In genomic region chr20:63795178-63795830, GRCh38 we compare ENCODE assay signal across 14 cellular contexts. TPM values are rescaled to one million over a fixed set of nuclear protein-coding genes. Genes with fewer than 3 reads are reported as not detected.
DNase-seq lines count a peak whose midpoint lies in the region; ATAC-seq and TF ChIP-seq lines count a peak whose summit lies in the region.
"Had no signal": no experiment of that assay in that cellular context is flagged by ENCODE, and none has a peak within 500 bp of the region (broad histone marks: within the 10 kb centered on the region; RNA-seq: fewer than 3 reads in every experiment).

No MANE protein-coding gene starts in this region.

- no peaks in the 10 kb centered on the region for H3K4me1 ChIP-seq in H9 (ENCODE audit: insufficient read depth, low read length)
- no peaks in the 10 kb centered on the region for H3K4me1 ChIP-seq in SJCRH30

- peak overlapping the region; percentile 45 for H4K91ac ChIP-seq in H9 (ENCODE audit: insufficient read length, low read depth, low read length)

- H3K9me3 ChIP-seq in H9 (ENCODE audit: control insufficient read depth, low read depth, low read length) (no peaks in the 10 kb centered on the region), SJCRH30 (replicated peaks) (peaks cover 4% of the 10 kb centered on the region; the same call in 1 of the 2 replicates)
- H3K9me3 ChIP-seq: MG63 had no signal

- H3K27ac ChIP-seq in H9 (ENCODE audit: insufficient read length, low read depth, low read length): no peak overlapping the region
- no peak overlapping the region for H3K27ac ChIP-seq in SJCRH30

- no peaks in the 10 kb centered on the region for H3K36me3 Mint-ChIP-seq in activated naive CD8-positive, alpha-beta T cell treated with anti-CD3 and anti-CD28 coated beads, Interleukin-2, amount 10 ng/mL, durations not matched to agents 7 days and 5 days
- H3K36me3 Mint-ChIP-seq in activated naive CD8-positive, alpha-beta T cell treated with anti-CD3 and anti-CD28 coated beads for 36 hours: no peaks in the 10 kb centered on the region
- peaks cover 0 to 11% (median 10%) of the 10 kb centered on the region in 3 experiments; a peak in 4 of 7 replicates for H3K36me3 Mint-ChIP-seq in H9 (ENCODE audit: insufficient read depth in 1 of 3, low read depth in 3 of 3)
- no peaks in the 10 kb centered on the region for H3K36me3 Mint-ChIP-seq in naive thymus-derived CD8-positive, alpha-beta T cell

- peaks cover 6% of the 10 kb centered on the region for H3K4me1 Mint-ChIP-seq in activated naive CD8-positive, alpha-beta T cell treated with anti-CD3 and anti-CD28 coated beads, Interleukin-2, amount 10 ng/mL, durations not matched to agents 7 days and 5 days
- no peaks in the 10 kb centered on the region for H3K4me1 Mint-ChIP-seq in activated naive CD8-positive, alpha-beta T cell treated with anti-CD3 and anti-CD28 coated beads for 36 hours
- peaks cover 7 to 10% of the 10 kb centered on the region in 2 experiments; a peak in 3 of 4 replicates for H3K4me1 Mint-ChIP-seq in H9
- H3K4me1 Mint-ChIP-seq in naive thymus-derived CD8-positive, alpha-beta T cell: peaks cover 0 to 8% (median 3%) of the 10 kb centered on the region in 4 donors

- H3K56ac ChIP-seq in H9 (ENCODE audit: insufficient read length, low read depth, low read length): no peak overlapping the region

- H2BK120ac ChIP-seq in H9 (ENCODE audit: low read depth, low read length, poor library complexity, severe bottlenecking): no peak overlapping the region

- no peaks in the 10 kb centered on the region for H4K20me1 ChIP-seq in H9 (ENCODE audit: control insufficient read depth, insufficient read depth, insufficient read length)

- H3K79me1 ChIP-seq in H9 (ENCODE audit: insufficient read depth, low read depth, low read length, poor library complexity, severe bottlenecking): peaks cover 5% of the 10 kb centered on the region

- H3K23me2 ChIP-seq in H9 (ENCODE audit: insufficient read length, low read depth, low read length, poor library complexity, severe bottlenecking): no peaks in the 10 kb centered on the region

- H2AK5ac ChIP-seq in H9 (ENCODE audit: insufficient read length, low read length): no peak overlapping the region

- no peak overlapping the region for H2BK15ac ChIP-seq in H9 (ENCODE audit: low read depth, low read length)

- ATAC-seq in activated naive CD8-positive, alpha-beta T cell treated with anti-CD3 and anti-CD28 coated beads, Interleukin-2, amount 10 ng/mL, durations not matched to agents 7 days and 5 days (ENCODE audit: low read depth): peak; percentile 49
- ATAC-seq in naive thymus-derived CD8-positive, alpha-beta T cell: peak; percentile 44 to 62

- H3K27me3 ChIP-seq in H9 (ENCODE audit: insufficient read depth, low read length) (no peaks in the 10 kb centered on the region), SJCRH30 (0 out of 2 replicates have a peak, but pooled peaks cover 5% of the 10 kb centered on the region)
- H3K27me3 ChIP-seq: MG63 had no signal

- H3K9ac ChIP-seq in H9 (ENCODE audit: extremely low read depth, insufficient read length, low read length): no peak overlapping the region

- no CpG with 5 or more reads among the region's 30 CpGs for WGBS in H9 (ENCODE audit: extremely low coverage, insufficient read length, low lambda C conversion rate)

- H2BK12ac ChIP-seq in H9 (ENCODE audit: insufficient read length, low read depth, low read length): no peak overlapping the region

- H3K27ac Mint-ChIP-seq in activated naive CD8-positive, alpha-beta T cell treated with anti-CD3 and anti-CD28 coated beads, Interleukin-2, amount 10 ng/mL, durations not matched to agents 7 days and 5 days: no peak overlapping the region
- H3K27ac Mint-ChIP-seq in activated naive CD8-positive, alpha-beta T cell treated with anti-CD3 and anti-CD28 coated beads for 36 hours: no peak overlapping the region
- H3K27ac Mint-ChIP-seq in H9: peak overlapping the region in 1 of 3 experiments; percentile 6; a peak in 1 of 7 replicates
- H3K27ac Mint-ChIP-seq in naive thymus-derived CD8-positive, alpha-beta T cell: no peak overlapping the region
- H3K27ac Mint-ChIP-seq: GM23338 had no signal

- no peaks in the 10 kb centered on the region for H3K79me2 ChIP-seq in H9 (ENCODE audit: insufficient read depth, low read length)

- H3K18ac ChIP-seq in H9 (ENCODE audit: insufficient read length, low read depth, low read length): no peak overlapping the region

- peaks cover 24% of the 10 kb centered on the region for H3K27me3 Mint-ChIP-seq in activated naive CD8-positive, alpha-beta T cell treated with anti-CD3 and anti-CD28 coated beads, Interleukin-2, amount 10 ng/mL, durations not matched to agents 7 days and 5 days
- peaks cover 20% of the 10 kb centered on the region for H3K27me3 Mint-ChIP-seq in activated naive CD8-positive, alpha-beta T cell treated with anti-CD3 and anti-CD28 coated beads for 36 hours
- peaks cover 2% of the 10 kb centered on the region; the same call in 1 of the 2 replicates for H3K27me3 Mint-ChIP-seq in H9 (ENCODE audit: low read depth)
- H3K27me3 Mint-ChIP-seq in naive thymus-derived CD8-positive, alpha-beta T cell: peaks cover 0 to 15% (median 0%) of the 10 kb centered on the region in 5 donors

- H3K4ac ChIP-seq in H9 (ENCODE audit: low read depth, low read length): no peak overlapping the region

- H3K23ac ChIP-seq in H9 (ENCODE audit: insufficient read length, low read depth, low read length): no peak overlapping the region

- H3K36me3 ChIP-seq in SJCRH30: no peaks in the 10 kb centered on the region
- H3K36me3 ChIP-seq: MG63 had no signal

- H4K8ac ChIP-seq in H9 (replicated peaks; ENCODE audit: insufficient read length, low read depth, low read length): no peak overlapping the region

- no peak overlapping the region for H2BK20ac ChIP-seq in H9 (ENCODE audit: low read depth, low read length, poor library complexity, severe bottlenecking)

- POLR2A ChIA-PET in activated naive CD8-positive, alpha-beta T cell treated with anti-CD3 and anti-CD28 coated beads, Interleukin-2, amount 10 ng/mL, durations not matched to agents 7 days and 5 days (lab: Charles Lee): no interaction called here
- POLR2A ChIA-PET in naive thymus-derived CD8-positive, alpha-beta T cell (lab: Charles Lee): interaction anchor here (1.1 to 1.6 kb wide), 2 partner anchors 59 to 70 kb away, joined by 3 to 4 read pairs; partner anchors contain the start of genes LIME1 and TPD52L2

- H3K4me2 ChIP-seq in H9 (ENCODE audit: insufficient read depth, insufficient read length, low read length): no peak overlapping the region
- H3K4me2 ChIP-seq: GM23338 had no signal

- H3T11ph ChIP-seq in H9 (ENCODE audit: low read length): no peak overlapping the region

- no peak overlapping the region for H3K4me3 ChIP-seq in SJCRH30
- H3K4me3 ChIP-seq: GM12878, GM23338, MG63 had no signal

- no peak overlapping the region for H3K4me3 Mint-ChIP-seq in activated naive CD8-positive, alpha-beta T cell treated with anti-CD3 and anti-CD28 coated beads, Interleukin-2, amount 10 ng/mL, durations not matched to agents 7 days and 5 days
- H3K4me3 Mint-ChIP-seq in activated naive CD8-positive, alpha-beta T cell treated with anti-CD3 and anti-CD28 coated beads for 36 hours: no peak overlapping the region
- no peak overlapping the region for H3K4me3 Mint-ChIP-seq in H9
- no peak overlapping the region for H3K4me3 Mint-ChIP-seq in naive thymus-derived CD8-positive, alpha-beta T cell
- H3K4me3 Mint-ChIP-seq: GM23338 had no signal

- DNase-seq in activated naive CD8-positive, alpha-beta T cell treated with anti-CD3 and anti-CD28 coated beads, Interleukin-2, amount 10 ng/mL, durations not matched to agents 7 days and 5 days: no peak
- DNase-seq in activated naive CD8-positive, alpha-beta T cell treated with anti-CD3 and anti-CD28 coated beads for 36 hours: no peak
- DNase-seq in H9 (no peak), RPMI8226 (peak; percentile 89), 8988T (no peak), SJCRH30 (no peak), NCI-H1048 (lab: John Stamatoyannopoulos, UW) (no peak)
- peak in 2 of 10 donors; percentile 12 to 17 for DNase-seq in naive thymus-derived CD8-positive, alpha-beta T cell
- DNase-seq: HCEC 1CT, NCI-H1092, NCI-H1930 had no signal

- no peaks in the 10 kb centered on the region for H3K9me3 Mint-ChIP-seq in activated naive CD8-positive, alpha-beta T cell treated with anti-CD3 and anti-CD28 coated beads, Interleukin-2, amount 10 ng/mL, durations not matched to agents 7 days and 5 days
- no peaks in the 10 kb centered on the region for H3K9me3 Mint-ChIP-seq in activated naive CD8-positive, alpha-beta T cell treated with anti-CD3 and anti-CD28 coated beads for 36 hours
- H3K9me3 Mint-ChIP-seq in H9: peaks cover 0 to 3% of the 10 kb centered on the region in 2 experiments; a peak in 2 of 5 replicates
- H3K9me3 Mint-ChIP-seq in naive thymus-derived CD8-positive, alpha-beta T cell: no peaks in the 10 kb centered on the region
- H3K9me3 Mint-ChIP-seq: GM23338 had no signal

- H3K14ac ChIP-seq in H9 (ENCODE audit: insufficient read depth, low read length): no peak overlapping the region

- no peak overlapping the region for H2BK5ac ChIP-seq in H9 (ENCODE audit: insufficient read length, low read length)

- H4K5ac ChIP-seq in H9 (ENCODE audit: insufficient read length, low read depth, low read length): no peak overlapping the region

- no peak for TF ChIP-seq CTCF in H9 (conservative IDR thresholded peaks at IDR 0.05)

- no peak overlapping the region for H2AFZ ChIP-seq in H9 (ENCODE audit: low read length)
- H2AFZ ChIP-seq: GM23338 had no signal

RNA-seq across cellular contexts. Expression of gene ZBTB46, which starts 35.8 kb away (rescaled TPM):
- total RNA-seq in activated naive CD8-positive, alpha-beta T cell treated with anti-CD3 and anti-CD28 coated beads, Interleukin-2, amount 10 ng/mL, durations not matched to agents 7 days and 5 days: under 1 TPM; 0.11 to 0.25 TPM
- total RNA-seq in activated naive CD8-positive, alpha-beta T cell treated with anti-CD3 and anti-CD28 coated beads for 36 hours: under 1 TPM in 1 of 2 experiments, not detected in 1; 0.04 TPM
- 27.1 and 27.3 TPM in 2 replicates for total RNA-seq in H9 (2021)
- not detected for total RNA-seq in naive thymus-derived CD8-positive, alpha-beta T cell
- under 1 TPM; 0.06 to 0.08 (median 0.06) TPM for polyA plus RNA-seq in naive thymus-derived CD8-positive, alpha-beta T cell
- 4.0 and 5.0 TPM in 2 replicates for total RNA-seq in SJCRH30 (2014; rRNA removed; shearing (Covaris generic))

RNA-seq across cellular contexts. Expression of gene SLC2A4RG, which starts 55.7 kb away (rescaled TPM):
- total RNA-seq in activated naive CD8-positive, alpha-beta T cell treated with anti-CD3 and anti-CD28 coated beads, Interleukin-2, amount 10 ng/mL, durations not matched to agents 7 days and 5 days: 100 to 1,000 TPM; 128 to 134 TPM
- total RNA-seq in activated naive CD8-positive, alpha-beta T cell treated with anti-CD3 and anti-CD28 coated beads for 36 hours: 10 to 100 TPM; 25.7 to 29.3 TPM
- total RNA-seq in H9 (2021): 37.9 and 43.9 TPM in 2 replicates
- 100 to 1,000 TPM; 124 to 134 TPM for total RNA-seq in naive thymus-derived CD8-positive, alpha-beta T cell
- 1 to 10 TPM; 3.8 to 4.8 (median 4.7) TPM for polyA plus RNA-seq in naive thymus-derived CD8-positive, alpha-beta T cell
- 52.8 and 64.7 TPM in 2 replicates for total RNA-seq in SJCRH30 (2014; rRNA removed; shearing (Covaris generic))

RNA-seq across cellular contexts. Expression of gene LIME1, which starts 58.8 kb away (rescaled TPM):
- 100 to 1,000 TPM; 144 to 159 TPM for total RNA-seq in activated naive CD8-positive, alpha-beta T cell treated with anti-CD3 and anti-CD28 coated beads, Interleukin-2, amount 10 ng/mL, durations not matched to agents 7 days and 5 days
- total RNA-seq in activated naive CD8-positive, alpha-beta T cell treated with anti-CD3 and anti-CD28 coated beads for 36 hours: 10 to 100 TPM in 1 of 2 experiments, 1 to 10 TPM in 1; 9.3 to 12.2 TPM
- 12.8 and 13.5 TPM in 2 replicates for total RNA-seq in H9 (2021)
- total RNA-seq in naive thymus-derived CD8-positive, alpha-beta T cell: 100 to 1,000 TPM in 1 of 2 experiments, 10 to 100 TPM in 1; 95.0 to 104 TPM
- polyA plus RNA-seq in naive thymus-derived CD8-positive, alpha-beta T cell: 100 to 1,000 TPM; 255 to 292 (median 282) TPM
- 4.5 and 10.0 TPM in 2 replicates for total RNA-seq in SJCRH30 (2014; rRNA removed; shearing (Covaris generic))
